Comparison of ENCODE assay signal across 1 cellular context in the genomic region with DNA sequence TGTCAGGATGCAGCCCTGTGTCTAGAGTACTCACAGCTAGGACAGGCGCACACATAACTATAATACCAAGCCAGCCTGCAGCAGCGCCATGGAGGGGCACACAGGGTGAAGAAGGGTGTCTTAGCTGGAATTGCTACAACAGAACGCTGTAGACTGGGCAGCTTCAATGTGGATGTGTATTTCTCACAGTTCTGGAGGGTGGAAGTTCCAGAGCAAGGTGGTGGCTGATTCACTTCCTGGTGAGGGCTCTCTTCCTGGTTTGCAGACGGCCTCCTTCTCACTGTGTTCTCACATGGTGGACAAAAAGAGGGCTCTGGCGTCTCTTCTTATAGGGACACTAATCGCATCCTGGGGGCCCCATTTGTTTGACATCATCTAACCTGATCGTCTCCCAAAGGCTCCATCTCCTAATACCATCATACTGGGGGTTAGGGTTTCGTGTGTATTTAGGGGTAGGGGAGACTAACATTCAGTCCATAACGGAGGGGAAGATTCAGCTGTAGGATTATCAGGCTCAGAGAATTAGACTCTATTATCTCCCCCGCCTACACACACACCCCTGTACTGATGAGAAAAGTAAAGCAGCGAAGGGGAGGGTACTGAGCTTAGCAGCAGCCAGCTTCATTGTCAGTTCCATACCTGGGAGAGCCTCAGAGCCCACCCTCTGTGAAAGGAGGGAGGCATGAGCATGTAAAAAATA.
TF ChIP-seq lines count a peak whose summit lies in the region.

No MANE protein-coding gene starts in this region.

TF ChIP-seq in GM12878, 131 proteins besides CTCF, POLR2A, EP300 and RAD21:
- TF ChIP-seq, protein P1, sequence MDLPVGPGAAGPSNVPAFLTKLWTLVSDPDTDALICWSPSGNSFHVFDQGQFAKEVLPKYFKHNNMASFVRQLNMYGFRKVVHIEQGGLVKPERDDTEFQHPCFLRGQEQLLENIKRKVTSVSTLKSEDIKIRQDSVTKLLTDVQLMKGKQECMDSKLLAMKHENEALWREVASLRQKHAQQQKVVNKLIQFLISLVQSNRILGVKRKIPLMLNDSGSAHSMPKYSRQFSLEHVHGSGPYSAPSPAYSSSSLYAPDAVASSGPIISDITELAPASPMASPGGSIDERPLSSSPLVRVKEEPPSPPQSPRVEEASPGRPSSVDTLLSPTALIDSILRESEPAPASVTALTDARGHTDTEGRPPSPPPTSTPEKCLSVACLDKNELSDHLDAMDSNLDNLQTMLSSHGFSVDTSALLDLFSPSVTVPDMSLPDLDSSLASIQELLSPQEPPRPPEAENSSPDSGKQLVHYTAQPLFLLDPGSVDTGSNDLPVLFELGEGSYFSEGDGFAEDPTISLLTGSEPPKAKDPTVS (IDR thresholded peaks at IDR 0.05; ENCODE audit: low read depth, low read length) = no peak
- TF ChIP-seq SMAD5 (IDR thresholded peaks at IDR 0.05; ENCODE audit: low read depth) (no peak), SMC3 (IDR thresholded peaks at IDR 0.05; ENCODE audit: borderline replicate concordance, low read length) (no peak), CUX1 (IDR thresholded peaks at IDR 0.05; ENCODE audit: insufficient replicate concordance, low read depth, low read length) (no peak), RCOR1 (conservative IDR thresholded peaks at IDR 0.05; ENCODE audit: low read depth, low read length) (no peak), TAF1 (IDR thresholded peaks at IDR 0.05; ENCODE audit: borderline replicate concordance, low read depth, low read length) (no peak), NFIC (IDR thresholded peaks at IDR 0.05; ENCODE audit: low read depth, low read length) (no peak), SPI1 (IDR thresholded peaks at IDR 0.05; ENCODE audit: borderline replicate concordance, insufficient read depth, low read depth, low read length) (no peak), KDM1A (IDR thresholded peaks at IDR 0.05; ENCODE audit: borderline replicate concordance) (no peak), KLF5 (IDR thresholded peaks at IDR 0.05; ENCODE audit: partially characterized antibody) (no peak), CREB1 (IDR thresholded peaks at IDR 0.05; ENCODE audit: low read depth) (no peak)
- TF ChIP-seq, protein P2, sequence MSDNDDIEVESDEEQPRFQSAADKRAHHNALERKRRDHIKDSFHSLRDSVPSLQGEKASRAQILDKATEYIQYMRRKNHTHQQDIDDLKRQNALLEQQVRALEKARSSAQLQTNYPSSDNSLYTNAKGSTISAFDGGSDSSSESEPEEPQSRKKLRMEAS (IDR thresholded peaks at IDR 0.05; ENCODE audit: low read depth, low read length) = no peak
